Comparison of ENCODE assay signal across 8 cellular contexts in genomic region chr10:102583435-102584417, GRCh38.
DNase-seq lines count a peak whose midpoint lies in the region; ATAC-seq and TF ChIP-seq lines count a peak whose summit lies in the region.

No MANE protein-coding gene starts in this region.

- ATAC-seq in GM21723 (IDR thresholded peaks at IDR 0.05; ENCODE audit: unreplicated experiment) (peak; percentile 85), left cardiac atrium (peak; percentile 92 to 93), GM18519 (IDR thresholded peaks at IDR 0.05; ENCODE audit: low FRiP score, unreplicated experiment) (no peak)

- H3K4me1 ChIP-seq in adrenal gland (replicated peaks in 1 of 2): peaks cover 0 to 13% of the 10 kb centered on the region in 2 donors

- no peaks in the 10 kb centered on the region for H3K36me3 ChIP-seq in adrenal gland (replicated peaks in 1 of 2)

- 34 to 37% (median 36%) methylated on average over 10 to 11 of the region's 11 CpGs for WGBS in adrenal gland, 4 donors

- peak; percentile 76 for DNase-seq in COLO829 (ENCODE audit: low spot score)
- DNase-seq in NCI-H1105 treated with DMSO at 0.1 percent for 48 hours (lab: John Stamatoyannopoulos, UW): peak; percentile 59
- peak; percentile 42 to 80 (median 70) for DNase-seq in T-helper 1 cell
- DNase-seq in adrenal gland: peak; percentile 86 to 97 (median 91)
- peak; percentile 88 for DNase-seq in left cardiac atrium
- DNase-seq in putamen (ENCODE audit: low spot score): peak; percentile 86

- peak overlapping the region in 2 of 5 donors; percentile 3 to 10 for H3K27ac ChIP-seq in adrenal gland

- H3K27me3 ChIP-seq in adrenal gland: no peaks in the 10 kb centered on the region

- no peak for TF ChIP-seq POLR2A in adrenal gland (IDR thresholded peaks at IDR 0.05)

- TF ChIP-seq CTCF in adrenal gland (IDR thresholded peaks at IDR 0.05): peak; percentile 78 to 94 (median 88)

- intact Hi-C loops in adrenal gland (cut with DNase I) (loop anchor here (5.0 kb wide), 2 partner anchors 76 to 81 kb away; partner anchors contain the start of genes ACTR1A (in 1 of the 2) and SUFU (in 1 of the 2)), left cardiac atrium (cut with DNase I) (loop anchor here (2.0 to 10.0 kb wide), 4 partner anchors 79 to 419 kb away; partner anchors contain the start of genes ACTR1A (in 2 of the 2) and SUFU (in 2 of the 2))

- no peaks in the 10 kb centered on the region for H3K9me3 ChIP-seq in adrenal gland (replicated peaks in 1 of 3)

- no peak overlapping the region for H3K4me3 ChIP-seq in adrenal gland
